ENCODE assay signal across 1 cellular context in the genomic region with DNA sequence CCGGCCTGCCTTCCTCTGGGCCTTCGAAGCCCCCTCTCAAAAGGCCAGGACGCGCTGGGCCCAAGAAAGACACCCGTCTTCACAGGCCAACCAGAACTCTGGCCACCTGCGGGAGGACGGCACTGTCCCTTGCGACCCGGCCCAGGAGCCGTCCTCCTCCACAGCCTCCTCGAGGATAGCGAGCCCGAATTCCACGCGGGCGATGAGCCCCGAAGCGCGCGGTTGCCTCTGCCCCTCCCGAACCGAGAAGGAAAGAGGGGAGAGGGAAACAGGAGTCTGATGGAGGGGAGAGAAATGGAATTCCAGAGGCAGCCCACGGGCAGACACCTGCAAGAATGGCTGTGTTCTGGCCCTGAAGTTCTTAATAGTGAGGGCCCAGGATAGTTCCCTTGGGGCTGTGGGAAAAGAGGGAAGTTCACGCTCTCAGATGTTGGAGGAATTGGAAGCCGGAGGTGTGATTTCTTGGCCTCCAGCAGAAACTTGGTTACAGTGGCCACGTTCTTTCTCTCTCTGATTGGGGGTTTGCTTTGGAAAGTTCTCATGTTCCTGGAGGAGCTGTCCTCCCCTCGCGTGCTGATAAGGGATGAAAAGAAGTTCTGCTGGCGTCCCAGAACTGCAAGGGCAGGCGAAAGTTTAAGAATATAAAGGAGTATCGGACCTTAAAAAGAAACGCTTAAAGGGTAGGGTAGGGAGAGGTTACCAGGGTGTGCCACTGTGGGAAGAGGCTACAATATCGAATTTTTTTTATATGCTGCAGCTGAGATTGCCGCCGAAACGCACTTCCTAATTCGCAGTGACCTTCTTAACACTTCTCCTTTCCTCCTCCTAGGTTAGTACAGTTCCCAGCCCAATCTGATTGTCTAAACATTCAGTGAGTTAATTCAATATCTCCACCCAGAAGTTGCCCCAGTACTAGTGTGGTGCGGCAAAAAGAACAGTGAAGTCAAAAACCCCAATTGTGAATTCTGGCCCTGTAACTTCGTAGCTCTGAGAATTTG.
TF ChIP-seq lines count a peak whose summit lies in the region.

No MANE protein-coding gene starts in this region.

TF ChIP-seq in GM12878, 131 proteins besides CTCF, POLR2A, EP300 and RAD21 (continued from another document):
- TF ChIP-seq, protein P1, sequence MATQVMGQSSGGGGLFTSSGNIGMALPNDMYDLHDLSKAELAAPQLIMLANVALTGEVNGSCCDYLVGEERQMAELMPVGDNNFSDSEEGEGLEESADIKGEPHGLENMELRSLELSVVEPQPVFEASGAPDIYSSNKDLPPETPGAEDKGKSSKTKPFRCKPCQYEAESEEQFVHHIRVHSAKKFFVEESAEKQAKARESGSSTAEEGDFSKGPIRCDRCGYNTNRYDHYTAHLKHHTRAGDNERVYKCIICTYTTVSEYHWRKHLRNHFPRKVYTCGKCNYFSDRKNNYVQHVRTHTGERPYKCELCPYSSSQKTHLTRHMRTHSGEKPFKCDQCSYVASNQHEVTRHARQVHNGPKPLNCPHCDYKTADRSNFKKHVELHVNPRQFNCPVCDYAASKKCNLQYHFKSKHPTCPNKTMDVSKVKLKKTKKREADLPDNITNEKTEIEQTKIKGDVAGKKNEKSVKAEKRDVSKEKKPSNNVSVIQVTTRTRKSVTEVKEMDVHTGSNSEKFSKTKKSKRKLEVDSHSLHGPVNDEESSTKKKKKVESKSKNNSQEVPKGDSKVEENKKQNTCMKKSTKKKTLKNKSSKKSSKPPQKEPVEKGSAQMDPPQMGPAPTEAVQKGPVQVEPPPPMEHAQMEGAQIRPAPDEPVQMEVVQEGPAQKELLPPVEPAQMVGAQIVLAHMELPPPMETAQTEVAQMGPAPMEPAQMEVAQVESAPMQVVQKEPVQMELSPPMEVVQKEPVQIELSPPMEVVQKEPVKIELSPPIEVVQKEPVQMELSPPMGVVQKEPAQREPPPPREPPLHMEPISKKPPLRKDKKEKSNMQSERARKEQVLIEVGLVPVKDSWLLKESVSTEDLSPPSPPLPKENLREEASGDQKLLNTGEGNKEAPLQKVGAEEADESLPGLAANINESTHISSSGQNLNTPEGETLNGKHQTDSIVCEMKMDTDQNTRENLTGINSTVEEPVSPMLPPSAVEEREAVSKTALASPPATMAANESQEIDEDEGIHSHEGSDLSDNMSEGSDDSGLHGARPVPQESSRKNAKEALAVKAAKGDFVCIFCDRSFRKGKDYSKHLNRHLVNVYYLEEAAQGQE (IDR thresholded peaks at IDR 0.05; ENCODE audit: low read depth, low read length) = peak; percentile 70
